In genomic region chr15:34241376-34242350, GRCh38 we compare ENCODE assay signal across 8 cellular contexts. TPM values are rescaled to one million over a fixed set of nuclear protein-coding genes. Genes with fewer than 3 reads are reported as not detected.
A peak's percentile ranks its signal among the peaks of the same experiment; 100 is the strongest.
DNase-seq lines count a peak whose midpoint lies in the region; TF ChIP-seq lines count a peak whose summit lies in the region.

No MANE protein-coding gene starts in this region.

- H3K4me2 ChIP-seq in parathyroid adenoma (ENCODE audit: low read length): no peak overlapping the region

- H2AFZ ChIP-seq in parathyroid adenoma: no peak overlapping the region

- no peak overlapping the region for H3K9ac ChIP-seq in parathyroid adenoma

- no peaks in the 10 kb centered on the region for H3K4me1 ChIP-seq in parathyroid adenoma

- no peaks in the 10 kb centered on the region for H3K27me3 ChIP-seq in parathyroid adenoma (ENCODE audit: control insufficient read depth, insufficient read depth, low read length)

- no peaks in the 10 kb centered on the region for H3K36me3 ChIP-seq in parathyroid adenoma (ENCODE audit: control insufficient read depth, insufficient read depth, low read length)

- no peak overlapping the region for H3K4me3 ChIP-seq in Jurkat, Clone E6-1 (ENCODE audit: low read length)
- H3K4me3 ChIP-seq in fibroblast of pulmonary artery (replicated peaks; ENCODE audit: low read depth, low read length): no peak overlapping the region
- no peak overlapping the region for H3K4me3 ChIP-seq in parathyroid adenoma (ENCODE audit: low read depth, low read length)

- TF ChIP-seq CTCF in AG09319 (IDR thresholded peaks at IDR 0.05; ENCODE audit: low read depth, low read length) (peak; percentile 60), GM12801 (IDR thresholded peaks at IDR 0.05; ENCODE audit: extremely low read depth, insufficient read length) (peak; percentile 32), fibroblast of pulmonary artery (IDR thresholded peaks at IDR 0.05; ENCODE audit: low read length, missing control alignments) (peak; percentile 88), parathyroid adenoma (IDR thresholded peaks at IDR 0.05) (peak; percentile 44)

- DNase-seq in AG09319 (ENCODE audit: extremely low read depth, low read depth) (no peak), fibroblast of pulmonary artery (ENCODE audit: low read depth) (peak; percentile 70), substantia nigra (lab: John Stamatoyannopoulos, UW) (no peak), H4 (ENCODE audit: low spot score) (no peak)
- DNase-seq in Jurkat, Clone E6-1 (ENCODE audit: low read depth, low spot score): peak; percentile 25
- DNase-seq in activated CD4-positive, alpha-beta T cell treated with anti-CD3 and anti-CD28 coated beads for 48 hours: peak; percentile 25

- H3K79me2 ChIP-seq in parathyroid adenoma: no peaks in the 10 kb centered on the region

- H3K27ac ChIP-seq in parathyroid adenoma (no peak overlapping the region), substantia nigra (ENCODE audit: low read depth, low read length, poor library complexity, severe bottlenecking) (no peak overlapping the region)

- no peaks in the 10 kb centered on the region for H3K9me3 ChIP-seq in parathyroid adenoma (ENCODE audit: control insufficient read depth, low read length)

RNA-seq across cellular contexts. Expression of gene EMC4, which starts 16.8 kb away (rescaled TPM):
- 197 TPM for polyA plus RNA-seq in Jurkat, Clone E6-1 (2012; ENCODE audit: insufficient read depth, insufficient read length)
- total RNA-seq in H4 (2014; rRNA removed; shearing (Covaris generic)): 158 and 216 TPM in 2 replicates

RNA-seq across cellular contexts. Expression of gene KATNBL1, which starts 31.8 kb away (rescaled TPM):
- 33.6 TPM for polyA plus RNA-seq in Jurkat, Clone E6-1 (2012; ENCODE audit: insufficient read depth, insufficient read length)
- total RNA-seq in H4 (2014; rRNA removed; shearing (Covaris generic)): 38.2 and 40.1 TPM in 2 replicates

Comparison
In these comparisons a context has a peak if more than half of its experiments do, and no peak if none do; other contexts are left out.
1. DNase-seq: peak in Jurkat, Clone E6-1 (single experiment), activated CD4-positive, alpha-beta T cell treated with anti-CD3 and anti-CD28 coated beads for 48 hours (single experiment) and fibroblast of pulmonary artery (single experiment); none in AG09319 (single experiment), substantia nigra (0 of 49) and H4 (single experiment).
2. CTCF ChIP-seq: peak in every context shown above with its lines; median percentile 88 in fibroblast of pulmonary artery; 60 in AG09319; 44 in parathyroid adenoma; 32 in GM12801.